ENCODE assay signal across 1 cellular context in genomic region chr5:91380491-91381133, GRCh38.
TF ChIP-seq lines count a peak whose summit lies in the region.

No MANE protein-coding gene starts in this region.

TF ChIP-seq in K562, 482 proteins besides CTCF, POLR2A, EP300 and RAD21 (continued from another document and continues in another):
- TF ChIP-seq, protein P1, sequence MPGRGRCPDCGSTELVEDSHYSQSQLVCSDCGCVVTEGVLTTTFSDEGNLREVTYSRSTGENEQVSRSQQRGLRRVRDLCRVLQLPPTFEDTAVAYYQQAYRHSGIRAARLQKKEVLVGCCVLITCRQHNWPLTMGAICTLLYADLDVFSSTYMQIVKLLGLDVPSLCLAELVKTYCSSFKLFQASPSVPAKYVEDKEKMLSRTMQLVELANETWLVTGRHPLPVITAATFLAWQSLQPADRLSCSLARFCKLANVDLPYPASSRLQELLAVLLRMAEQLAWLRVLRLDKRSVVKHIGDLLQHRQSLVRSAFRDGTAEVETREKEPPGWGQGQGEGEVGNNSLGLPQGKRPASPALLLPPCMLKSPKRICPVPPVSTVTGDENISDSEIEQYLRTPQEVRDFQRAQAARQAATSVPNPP (IDR thresholded peaks at IDR 0.05; ENCODE audit: borderline replicate concordance, insufficient read depth, insufficient read length), result no peak
- TF ChIP-seq EGR1 (conservative IDR thresholded peaks at IDR 0.05), result no peak
- peak; percentile 98 for TF ChIP-seq CHD1 (IDR thresholded peaks at IDR 0.05; ENCODE audit: low read length)
- TF ChIP-seq ZNF277 (CRISPR knock-in tag; IDR thresholded peaks at IDR 0.05; ENCODE audit: borderline replicate concordance), result no peak
- TF ChIP-seq HMG20A (CRISPR knock-in tag; conservative IDR thresholded peaks at IDR 0.05), result no peak
- TF ChIP-seq PHF8 (IDR thresholded peaks at IDR 0.05; ENCODE audit: borderline replicate concordance, low read length), result peak; percentile 54
- TF ChIP-seq THAP7 (CRISPR knock-in tag; IDR thresholded peaks at IDR 0.05), result 0 out of 2 replicates have a peak, but pooled peaks have one; percentile 34
- TF ChIP-seq HBP1 (CRISPR knock-in tag; IDR thresholded peaks at IDR 0.05), result peak; percentile 63; the same call in 1 of the 2 replicates
- no peak for TF ChIP-seq ZBTB2 (IDR thresholded peaks at IDR 0.05)
- no peak for TF ChIP-seq FOXA3 (CRISPR knock-in tag; conservative IDR thresholded peaks at IDR 0.05 in 1 of 2, IDR thresholded peaks at IDR 0.05 in 1 of 2)
- TF ChIP-seq ATF7 (IDR thresholded peaks at IDR 0.05), result no peak
- TF ChIP-seq ZNF347 (CRISPR knock-in tag; IDR thresholded peaks at IDR 0.05; ENCODE audit: low read depth), result peak; percentile 51; the same call in 1 of the 2 replicates
- TF ChIP-seq ZNF140 (CRISPR knock-in tag; IDR thresholded peaks at IDR 0.05), result no peak
- TF ChIP-seq, protein P2, sequence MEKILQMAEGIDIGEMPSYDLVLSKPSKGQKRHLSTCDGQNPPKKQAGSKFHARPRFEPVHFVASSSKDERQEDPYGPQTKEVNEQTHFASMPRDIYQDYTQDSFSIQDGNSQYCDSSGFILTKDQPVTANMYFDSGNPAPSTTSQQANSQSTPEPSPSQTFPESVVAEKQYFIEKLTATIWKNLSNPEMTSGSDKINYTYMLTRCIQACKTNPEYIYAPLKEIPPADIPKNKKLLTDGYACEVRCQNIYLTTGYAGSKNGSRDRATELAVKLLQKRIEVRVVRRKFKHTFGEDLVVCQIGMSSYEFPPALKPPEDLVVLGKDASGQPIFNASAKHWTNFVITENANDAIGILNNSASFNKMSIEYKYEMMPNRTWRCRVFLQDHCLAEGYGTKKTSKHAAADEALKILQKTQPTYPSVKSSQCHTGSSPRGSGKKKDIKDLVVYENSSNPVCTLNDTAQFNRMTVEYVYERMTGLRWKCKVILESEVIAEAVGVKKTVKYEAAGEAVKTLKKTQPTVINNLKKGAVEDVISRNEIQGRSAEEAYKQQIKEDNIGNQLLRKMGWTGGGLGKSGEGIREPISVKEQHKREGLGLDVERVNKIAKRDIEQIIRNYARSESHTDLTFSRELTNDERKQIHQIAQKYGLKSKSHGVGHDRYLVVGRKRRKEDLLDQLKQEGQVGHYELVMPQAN (IDR thresholded peaks at IDR 0.05; ENCODE audit: borderline replicate concordance), result 0 out of 2 replicates have a peak, but pooled peaks have one; percentile 42
- TF ChIP-seq, protein P3, sequence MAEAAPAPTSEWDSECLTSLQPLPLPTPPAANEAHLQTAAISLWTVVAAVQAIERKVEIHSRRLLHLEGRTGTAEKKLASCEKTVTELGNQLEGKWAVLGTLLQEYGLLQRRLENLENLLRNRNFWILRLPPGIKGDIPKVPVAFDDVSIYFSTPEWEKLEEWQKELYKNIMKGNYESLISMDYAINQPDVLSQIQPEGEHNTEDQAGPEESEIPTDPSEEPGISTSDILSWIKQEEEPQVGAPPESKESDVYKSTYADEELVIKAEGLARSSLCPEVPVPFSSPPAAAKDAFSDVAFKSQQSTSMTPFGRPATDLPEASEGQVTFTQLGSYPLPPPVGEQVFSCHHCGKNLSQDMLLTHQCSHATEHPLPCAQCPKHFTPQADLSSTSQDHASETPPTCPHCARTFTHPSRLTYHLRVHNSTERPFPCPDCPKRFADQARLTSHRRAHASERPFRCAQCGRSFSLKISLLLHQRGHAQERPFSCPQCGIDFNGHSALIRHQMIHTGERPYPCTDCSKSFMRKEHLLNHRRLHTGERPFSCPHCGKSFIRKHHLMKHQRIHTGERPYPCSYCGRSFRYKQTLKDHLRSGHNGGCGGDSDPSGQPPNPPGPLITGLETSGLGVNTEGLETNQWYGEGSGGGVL (CRISPR knock-in tag; IDR thresholded peaks at IDR 0.05), result no peak
- peak; percentile 17 for TF ChIP-seq GTF2B (IDR thresholded peaks at IDR 0.05; ENCODE audit: extremely low read depth, insufficient read length)
- no peak; the same call in 1 of the 2 replicates for TF ChIP-seq PHB (CRISPR knock-in tag; IDR thresholded peaks at IDR 0.05)
- peak; percentile 93 for TF ChIP-seq NFRKB (IDR thresholded peaks at IDR 0.05; ENCODE audit: low read depth)
- no peak for TF ChIP-seq TAF9B (IDR thresholded peaks at IDR 0.05; ENCODE audit: partially characterized antibody)
- TF ChIP-seq ZBTB7A (IDR thresholded peaks at IDR 0.05; ENCODE audit: borderline replicate concordance, control insufficient read depth, low read depth, low read length), result peak; percentile 57
- TF ChIP-seq, protein P4, sequence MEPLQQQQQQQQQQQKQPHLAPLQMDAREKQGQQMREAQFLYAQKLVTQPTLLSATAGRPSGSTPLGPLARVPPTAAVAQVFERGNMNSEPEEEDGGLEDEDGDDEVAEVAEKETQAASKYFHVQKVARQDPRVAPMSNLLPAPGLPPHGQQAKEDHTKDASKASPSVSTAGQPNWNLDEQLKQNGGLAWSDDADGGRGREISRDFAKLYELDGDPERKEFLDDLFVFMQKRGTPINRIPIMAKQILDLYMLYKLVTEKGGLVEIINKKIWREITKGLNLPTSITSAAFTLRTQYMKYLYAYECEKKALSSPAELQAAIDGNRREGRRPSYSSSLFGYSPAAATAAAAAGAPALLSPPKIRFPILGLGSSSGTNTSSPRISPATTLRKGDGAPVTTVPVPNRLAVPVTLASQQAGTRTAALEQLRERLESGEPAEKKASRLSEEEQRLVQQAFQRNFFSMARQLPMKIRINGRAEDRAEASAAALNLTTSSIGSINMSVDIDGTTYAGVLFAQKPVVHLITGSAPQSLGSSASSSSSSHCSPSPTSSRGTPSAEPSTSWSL (CRISPR knock-in tag; IDR thresholded peaks at IDR 0.05; ENCODE audit: borderline replicate concordance), result no peak
- peak; percentile 84 for TF ChIP-seq BMI1 (IDR thresholded peaks at IDR 0.05; ENCODE audit: low read length)
- TF ChIP-seq ZNF217 (CRISPR knock-in tag; IDR thresholded peaks at IDR 0.05), result no peak
- 0 out of 2 replicates have a peak, but pooled peaks have one; percentile 5 for TF ChIP-seq SMAD4 (CRISPR knock-in tag; conservative IDR thresholded peaks at IDR 0.05)
- no peak for TF ChIP-seq ATF3 (IDR thresholded peaks at IDR 0.05)
- TF ChIP-seq ATF3 (CRISPR knock-in tag; conservative IDR thresholded peaks at IDR 0.05), result peak; percentile 67
- TF ChIP-seq HMGXB4 (CRISPR knock-in tag; IDR thresholded peaks at IDR 0.05), result no peak
- TF ChIP-seq, protein P5, sequence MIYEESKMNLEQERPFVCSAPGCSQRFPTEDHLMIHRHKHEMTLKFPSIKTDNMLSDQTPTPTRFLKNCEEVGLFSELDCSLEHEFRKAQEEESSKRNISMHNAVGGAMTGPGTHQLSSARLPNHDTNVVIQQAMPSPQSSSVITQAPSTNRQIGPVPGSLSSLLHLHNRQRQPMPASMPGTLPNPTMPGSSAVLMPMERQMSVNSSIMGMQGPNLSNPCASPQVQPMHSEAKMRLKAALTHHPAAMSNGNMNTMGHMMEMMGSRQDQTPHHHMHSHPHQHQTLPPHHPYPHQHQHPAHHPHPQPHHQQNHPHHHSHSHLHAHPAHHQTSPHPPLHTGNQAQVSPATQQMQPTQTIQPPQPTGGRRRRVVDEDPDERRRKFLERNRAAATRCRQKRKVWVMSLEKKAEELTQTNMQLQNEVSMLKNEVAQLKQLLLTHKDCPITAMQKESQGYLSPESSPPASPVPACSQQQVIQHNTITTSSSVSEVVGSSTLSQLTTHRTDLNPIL (CRISPR knock-in tag; IDR thresholded peaks at IDR 0.05), result no peak
- TF ChIP-seq STAT5A (IDR thresholded peaks at IDR 0.05; ENCODE audit: borderline replicate concordance, low read length), result no peak
- peak; percentile 96; the same call in 1 of the 2 replicates for TF ChIP-seq ZNF830 (CRISPR knock-in tag; IDR thresholded peaks at IDR 0.05)
- TF ChIP-seq, protein P6, sequence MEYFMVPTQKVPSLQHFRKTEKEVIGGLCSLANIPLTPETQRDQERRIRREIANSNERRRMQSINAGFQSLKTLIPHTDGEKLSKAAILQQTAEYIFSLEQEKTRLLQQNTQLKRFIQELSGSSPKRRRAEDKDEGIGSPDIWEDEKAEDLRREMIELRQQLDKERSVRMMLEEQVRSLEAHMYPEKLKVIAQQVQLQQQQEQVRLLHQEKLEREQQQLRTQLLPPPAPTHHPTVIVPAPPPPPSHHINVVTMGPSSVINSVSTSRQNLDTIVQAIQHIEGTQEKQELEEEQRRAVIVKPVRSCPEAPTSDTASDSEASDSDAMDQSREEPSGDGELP (CRISPR knock-in tag; IDR thresholded peaks at IDR 0.05; ENCODE audit: borderline replicate concordance), result peak; percentile 59
- TF ChIP-seq POLR2B (IDR thresholded peaks at IDR 0.05; ENCODE audit: low read depth, partially characterized antibody), result peak; percentile 20
- TF ChIP-seq ATF4 (CRISPR knock-in tag; IDR thresholded peaks at IDR 0.05), result peak; percentile 18; the same call in 1 of the 2 replicates
- TF ChIP-seq, protein P7, sequence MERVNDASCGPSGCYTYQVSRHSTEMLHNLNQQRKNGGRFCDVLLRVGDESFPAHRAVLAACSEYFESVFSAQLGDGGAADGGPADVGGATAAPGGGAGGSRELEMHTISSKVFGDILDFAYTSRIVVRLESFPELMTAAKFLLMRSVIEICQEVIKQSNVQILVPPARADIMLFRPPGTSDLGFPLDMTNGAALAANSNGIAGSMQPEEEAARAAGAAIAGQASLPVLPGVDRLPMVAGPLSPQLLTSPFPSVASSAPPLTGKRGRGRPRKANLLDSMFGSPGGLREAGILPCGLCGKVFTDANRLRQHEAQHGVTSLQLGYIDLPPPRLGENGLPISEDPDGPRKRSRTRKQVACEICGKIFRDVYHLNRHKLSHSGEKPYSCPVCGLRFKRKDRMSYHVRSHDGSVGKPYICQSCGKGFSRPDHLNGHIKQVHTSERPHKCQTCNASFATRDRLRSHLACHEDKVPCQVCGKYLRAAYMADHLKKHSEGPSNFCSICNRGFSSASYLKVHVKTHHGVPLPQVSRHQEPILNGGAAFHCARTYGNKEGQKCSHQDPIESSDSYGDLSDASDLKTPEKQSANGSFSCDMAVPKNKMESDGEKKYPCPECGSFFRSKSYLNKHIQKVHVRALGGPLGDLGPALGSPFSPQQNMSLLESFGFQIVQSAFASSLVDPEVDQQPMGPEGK (CRISPR knock-in tag; IDR thresholded peaks at IDR 0.05; ENCODE audit: borderline replicate concordance), result peak; percentile 89
